In genomic region chr2:15693382-15693781, GRCh38 we compare ENCODE assay signal across 29 cellular contexts.
"Had no signal": no experiment of that assay in that cellular context is flagged by ENCODE, and none has a peak within 500 bp of the region (broad histone marks: within the 10 kb centered on the region; RNA-seq: fewer than 3 reads in every experiment).

No MANE protein-coding gene starts in this region.

- H3K9me3 Mint-ChIP-seq: naive thymus-derived CD8-positive, alpha-beta T cell; natural killer cell treated with Interleukin-12 subunit alpha and Interleukin-12 subunit beta and Interleukin-15 and Interleukin-18, amount 100 ng/mL, for 72 hours; nephron progenitor cell; stimulated activated effector memory CD8-positive, alpha-beta T cell treated with anti-CD3 and anti-CD28 coated beads, Interleukin-12 subunit alpha, Interleukin-12 subunit beta, amount 100 ng/mL, for 72 hours; stimulated activated naive B cell treated with anti-CD40 and anti-IgM and Interleukin-4, amounts not matched to agents 10 μg/mL and 1 μg/mL and 100 μg/mL, for 72 hours; stimulated activated naive CD8-positive, alpha-beta T cell treated with anti-CD3 and anti-CD28 coated beads, Interleukin-15, Interleukin-2, amounts not matched to agents 100 ng/mL and 50 ng/mL, for 24 hours had no signal

- H3K4me1 Mint-ChIP-seq: naive thymus-derived CD8-positive, alpha-beta T cell; stimulated activated effector memory CD8-positive, alpha-beta T cell treated with anti-CD3 and anti-CD28 coated beads, Interleukin-12 subunit alpha, Interleukin-12 subunit beta, amount 100 ng/mL, for 72 hours; stimulated activated naive B cell treated with anti-CD40 and anti-IgM and Interleukin-4, amounts not matched to agents 10 μg/mL and 1 μg/mL and 100 μg/mL, for 72 hours had no signal

- H3K36me3 ChIP-seq: ovary, right lobe of liver, sigmoid colon, stomach, thoracic aorta, thyroid gland, tibial nerve, upper lobe of left lung, vagina had no signal

- H3K27ac ChIP-seq: ovary, parathyroid adenoma, psoas muscle, right lobe of liver, sigmoid colon, stomach, thoracic aorta, thyroid gland, tibial nerve, upper lobe of left lung, vagina had no signal

- DNase-seq: naive thymus-derived CD8-positive, alpha-beta T cell; nephron progenitor cell; occipital lobe; ovary; posterior cingulate gyrus; psoas muscle; right cardiac atrium; right lobe of liver; sigmoid colon; small intestine; stimulated activated CD4-positive, alpha-beta T cell treated with anti-CD3 and anti-CD28 coated beads, Interleukin-15, amount 100 ng/mL, for 24 hours; stimulated activated CD4-positive, alpha-beta T cell treated with anti-CD3 and anti-CD28 coated beads, Interleukin-2, amount 100 ng/mL, for 24 hours; stimulated activated CD4-positive, alpha-beta T cell treated with anti-CD3 and anti-CD28 coated beads, Interleukin-2, amount 100 ng/mL, for 48 hours; stimulated activated CD4-positive, alpha-beta T cell treated with anti-CD3 and anti-CD28 coated beads, Interleukin-4, amount 100 ng/mL, for 24 hours; stimulated activated naive B cell treated with anti-CD40 and anti-IgM and Interleukin-4, amounts not matched to agents 10 μg/mL and 1 μg/mL and 100 μg/mL, for 72 hours; stimulated activated naive CD4-positive, alpha-beta T cell treated with Interleukin-2 at 50 U/mL for 16 hours; stomach; thyroid gland; trophoblast cell had no signal

- H3K36me3 Mint-ChIP-seq: naive thymus-derived CD8-positive, alpha-beta T cell; natural killer cell treated with Interleukin-12 subunit alpha and Interleukin-12 subunit beta and Interleukin-15 and Interleukin-18, amount 100 ng/mL, for 72 hours; stimulated activated effector memory CD8-positive, alpha-beta T cell treated with anti-CD3 and anti-CD28 coated beads, Interleukin-12 subunit alpha, Interleukin-12 subunit beta, amount 100 ng/mL, for 72 hours; stimulated activated naive B cell treated with anti-CD40 and anti-IgM and Interleukin-4, amounts not matched to agents 10 μg/mL and 1 μg/mL and 100 μg/mL, for 72 hours had no signal

- H3K4me3 Mint-ChIP-seq: naive thymus-derived CD8-positive, alpha-beta T cell; natural killer cell treated with Interleukin-12 subunit alpha and Interleukin-12 subunit beta and Interleukin-15 and Interleukin-18, amount 100 ng/mL, for 72 hours; nephron progenitor cell; neural crest cell; stimulated activated effector memory CD8-positive, alpha-beta T cell treated with anti-CD3 and anti-CD28 coated beads, Interleukin-12 subunit alpha, Interleukin-12 subunit beta, amount 100 ng/mL, for 72 hours; stimulated activated naive B cell treated with anti-CD40 and anti-IgM and Interleukin-4, amounts not matched to agents 10 μg/mL and 1 μg/mL and 100 μg/mL, for 72 hours; stimulated activated naive CD8-positive, alpha-beta T cell treated with anti-CD3 and anti-CD28 coated beads, Interleukin-15, Interleukin-2, amounts not matched to agents 100 ng/mL and 50 ng/mL, for 24 hours had no signal

- H3K4me1 ChIP-seq: parathyroid adenoma, psoas muscle, right lobe of liver, sigmoid colon, stomach, tibial nerve, upper lobe of left lung, vagina had no signal

- H3K9me3 ChIP-seq: ovary, psoas muscle, right lobe of liver, sigmoid colon, stomach, thoracic aorta, thyroid gland, tibial nerve, upper lobe of left lung, vagina had no signal

- H3K4me3 ChIP-seq: ovary, psoas muscle, right lobe of liver, sigmoid colon, stomach, thoracic aorta, thyroid gland, tibial nerve, upper lobe of left lung, vagina had no signal

- H3K27me3 ChIP-seq: ovary, right lobe of liver, sigmoid colon, thyroid gland, tibial nerve, upper lobe of left lung, vagina had no signal

- H3K79me2 ChIP-seq: parathyroid adenoma had no signal

- ATAC-seq: naive thymus-derived CD8-positive, alpha-beta T cell; natural killer cell treated with Interleukin-12 subunit alpha and Interleukin-12 subunit beta and Interleukin-15 and Interleukin-18, amount 100 ng/mL, for 72 hours; psoas muscle; right cardiac atrium; right lobe of liver; stimulated activated effector memory CD8-positive, alpha-beta T cell treated with anti-CD3 and anti-CD28 coated beads, Interleukin-12 subunit alpha, Interleukin-12 subunit beta, amount 100 ng/mL, for 72 hours; stimulated activated naive B cell treated with anti-CD40 and anti-IgM and Interleukin-4, amounts not matched to agents 10 μg/mL and 1 μg/mL and 100 μg/mL, for 72 hours had no signal

- H3K9ac ChIP-seq: parathyroid adenoma had no signal

- H3K27ac Mint-ChIP-seq: naive thymus-derived CD8-positive, alpha-beta T cell; natural killer cell treated with Interleukin-12 subunit alpha and Interleukin-12 subunit beta and Interleukin-15 and Interleukin-18, amount 100 ng/mL, for 72 hours; nephron progenitor cell; progenitor cell of endocrine pancreas; stimulated activated effector memory CD8-positive, alpha-beta T cell treated with anti-CD3 and anti-CD28 coated beads, Interleukin-12 subunit alpha, Interleukin-12 subunit beta, amount 100 ng/mL, for 72 hours; stimulated activated naive B cell treated with anti-CD40 and anti-IgM and Interleukin-4, amounts not matched to agents 10 μg/mL and 1 μg/mL and 100 μg/mL, for 72 hours; stimulated activated naive CD8-positive, alpha-beta T cell treated with anti-CD3 and anti-CD28 coated beads, Interleukin-15, Interleukin-2, amounts not matched to agents 100 ng/mL and 50 ng/mL, for 24 hours had no signal

- H2AFZ ChIP-seq: parathyroid adenoma had no signal
